Comparison of ENCODE assay signal across 8 cellular contexts in genomic region chr15:76057332-76058000, GRCh38. TPM values are rescaled to one million over a fixed set of nuclear protein-coding genes. Genes with fewer than 3 reads are reported as not detected.
A peak's percentile ranks its signal among the peaks of the same experiment; 100 is the strongest.
DNase-seq lines count a peak whose midpoint lies in the region; ATAC-seq and TF ChIP-seq lines count a peak whose summit lies in the region.

No MANE protein-coding gene starts in this region.

- 4% methylated on average over 7 of the region's 7 CpGs for WGBS in prostate gland

- H3K36me3 ChIP-seq in prostate gland: no peaks in the 10 kb centered on the region

- no peak overlapping the region for H3K27ac ChIP-seq in prostate gland

- TF ChIP-seq CTCF in prostate gland (IDR thresholded peaks at IDR 0.05): peak; percentile 33 to 66 (median 62)

- no peaks in the 10 kb centered on the region for H3K4me1 ChIP-seq in prostate gland (replicated peaks)

- no peak overlapping the region for H3K4me3 ChIP-seq in prostate gland

- POLR2A ChIA-PET in activated CD4-positive, alpha-beta T cell treated with anti-CD3 and anti-CD28 coated beads for 36 hours (lab: Charles Lee): no interaction called here
- POLR2A ChIA-PET in activated CD4-positive, alpha-beta memory T cell treated with anti-CD3 and anti-CD28 coated beads for 36 hours (lab: Charles Lee): no interaction called here

- no peaks in the 10 kb centered on the region for H3K36me3 Mint-ChIP-seq in activated CD4-positive, alpha-beta T cell treated with anti-CD3 and anti-CD28 coated beads for 36 hours (ENCODE audit: low read depth)
- no peaks in the 10 kb centered on the region for H3K36me3 Mint-ChIP-seq in activated CD4-positive, alpha-beta memory T cell treated with anti-CD3 and anti-CD28 coated beads for 36 hours

- no peaks in the 10 kb centered on the region for H3K9me3 ChIP-seq in prostate gland

- no peaks in the 10 kb centered on the region for H3K9me3 Mint-ChIP-seq in activated CD4-positive, alpha-beta T cell treated with anti-CD3 and anti-CD28 coated beads for 36 hours (ENCODE audit: low read depth)
- H3K9me3 Mint-ChIP-seq in activated CD4-positive, alpha-beta memory T cell treated with anti-CD3 and anti-CD28 coated beads for 36 hours: no peaks in the 10 kb centered on the region

- CTCF ChIA-PET in activated CD4-positive, alpha-beta T cell treated with anti-CD3 and anti-CD28 coated beads for 36 hours (lab: Charles Lee): interaction anchor here (0.7 to 11.1 kb wide), 27 partner anchors 8 to 1153 kb away, joined by 3 to 168 read pairs (median 4); no protein-coding TSS in a partner anchor
- CTCF ChIA-PET in activated CD4-positive, alpha-beta memory T cell treated with anti-CD3 and anti-CD28 coated beads for 36 hours (lab: Charles Lee): interaction anchor here (0.7 to 11.4 kb wide), 8 partner anchors 8 to 247 kb away, joined by 3 to 441 read pairs (median 4); no protein-coding TSS in a partner anchor

- H3K4me3 Mint-ChIP-seq in activated CD4-positive, alpha-beta T cell treated with anti-CD3 and anti-CD28 coated beads for 36 hours: no peak overlapping the region
- no peak overlapping the region for H3K4me3 Mint-ChIP-seq in activated CD4-positive, alpha-beta memory T cell treated with anti-CD3 and anti-CD28 coated beads for 36 hours

- H3K4me1 Mint-ChIP-seq in activated CD4-positive, alpha-beta T cell treated with anti-CD3 and anti-CD28 coated beads for 36 hours: peaks cover 23% of the 10 kb centered on the region
- peaks cover 19% of the 10 kb centered on the region for H3K4me1 Mint-ChIP-seq in activated CD4-positive, alpha-beta memory T cell treated with anti-CD3 and anti-CD28 coated beads for 36 hours (ENCODE audit: low read depth)

- ATAC-seq in activated CD4-positive, alpha-beta T cell treated with anti-CD3 and anti-CD28 coated beads for 36 hours: peak; percentile 55
- ATAC-seq in GM21825 (IDR thresholded peaks at IDR 0.05; ENCODE audit: unreplicated experiment) (peak; percentile 22), HG03280 (IDR thresholded peaks at IDR 0.05; ENCODE audit: unreplicated experiment) (no peak)

- no peak for TF ChIP-seq POLR2A in prostate gland (IDR thresholded peaks at IDR 0.05)

- peak; percentile 62 for DNase-seq in activated CD4-positive, alpha-beta T cell treated with anti-CD3 and anti-CD28 coated beads for 36 hours
- no peak for DNase-seq in activated CD4-positive, alpha-beta T cell treated with anti-CD3 and anti-CD28 coated beads for 1 hour
- DNase-seq in NAMALWA (ENCODE audit: low spot score) (peak; percentile 83), fibroblast of peridontal ligament (ENCODE audit: extremely low read depth) (peak; percentile 68), prostate gland (ENCODE audit: low spot score) (peak; percentile 28)
- peak; percentile 45 for DNase-seq in activated CD4-positive, alpha-beta memory T cell treated with anti-CD3 and anti-CD28 coated beads for 36 hours

- no peaks in the 10 kb centered on the region for H3K27me3 ChIP-seq in prostate gland (replicated peaks; ENCODE audit: insufficient read depth)

- peaks cover 34% of the 10 kb centered on the region for H3K27me3 Mint-ChIP-seq in activated CD4-positive, alpha-beta T cell treated with anti-CD3 and anti-CD28 coated beads for 36 hours
- H3K27me3 Mint-ChIP-seq in activated CD4-positive, alpha-beta memory T cell treated with anti-CD3 and anti-CD28 coated beads for 36 hours: peaks cover 44% of the 10 kb centered on the region

- intact Hi-C loops in activated CD4-positive, alpha-beta T cell treated with anti-CD3 and anti-CD28 coated beads for 36 hours (cut with DNase I, micrococcal nuclease): loop anchor here (1.0 to 5.0 kb wide), 5 partner anchors 82 to 330 kb away; no protein-coding TSS in a partner anchor
- intact Hi-C loops in activated CD4-positive, alpha-beta memory T cell treated with anti-CD3 and anti-CD28 coated beads for 36 hours (cut with micrococcal nuclease): loop anchor here (1.0 to 10.0 kb wide), 4 partner anchors 82 to 243 kb away; partner anchors contain the start of gene UBE2Q2
- intact Hi-C loops in prostate gland (cut with DNase I): loop anchor here (5.0 kb wide), 1 partner anchor 80 kb away; no protein-coding TSS in a partner anchor

- H3K27ac Mint-ChIP-seq in activated CD4-positive, alpha-beta T cell treated with anti-CD3 and anti-CD28 coated beads for 36 hours: no peak overlapping the region
- no peak overlapping the region for H3K27ac Mint-ChIP-seq in activated CD4-positive, alpha-beta memory T cell treated with anti-CD3 and anti-CD28 coated beads for 36 hours

RNA-seq across cellular contexts. Expression of gene TMEM266, which starts 2.3 kb away (rescaled TPM):
- not detected for total RNA-seq in activated CD4-positive, alpha-beta T cell treated with anti-CD3 and anti-CD28 coated beads for 36 hours
- total RNA-seq in activated CD4-positive, alpha-beta memory T cell treated with anti-CD3 and anti-CD28 coated beads for 36 hours: under 1 TPM in 1 of 2 experiments, not detected in 1; 0.14 TPM
- total RNA-seq in prostate gland: 1 to 10 TPM; 5.9 to 6.0 TPM

RNA-seq across cellular contexts. Expression of gene NRG4, which starts 45.2 kb away (rescaled TPM):
- total RNA-seq in activated CD4-positive, alpha-beta T cell treated with anti-CD3 and anti-CD28 coated beads for 36 hours: not detected
- total RNA-seq in activated CD4-positive, alpha-beta memory T cell treated with anti-CD3 and anti-CD28 coated beads for 36 hours: not detected
- total RNA-seq in prostate gland: 10 to 100 TPM in 1 of 2 donors, 1 to 10 TPM in 1; 3.5 to 94.6 TPM

Comparison
In these comparisons a context has a peak if more than half of its experiments do, and no peak if none do; other contexts are left out.
1. RNA of gene TMEM266, which starts 2.3 kb away (total RNA-seq): 5.9 to 6.0 TPM in prostate gland; 0.14 TPM in activated CD4-positive, alpha-beta memory T cell treated with anti-CD3 and anti-CD28 coated beads for 36 hours and not detected in activated CD4-positive, alpha-beta T cell treated with anti-CD3 and anti-CD28 coated beads for 36 hours; every median in the first group is over 4 times any median in the second.
2. RNA of gene NRG4, which starts 45.2 kb away (total RNA-seq): 3.5 to 94.6 TPM in prostate gland; not detected in activated CD4-positive, alpha-beta T cell treated with anti-CD3 and anti-CD28 coated beads for 36 hours and not detected in activated CD4-positive, alpha-beta memory T cell treated with anti-CD3 and anti-CD28 coated beads for 36 hours; every median in the first group is over 4 times any median in the second.